8 cellular contexts compared by ENCODE assay signal in the genomic region with DNA sequence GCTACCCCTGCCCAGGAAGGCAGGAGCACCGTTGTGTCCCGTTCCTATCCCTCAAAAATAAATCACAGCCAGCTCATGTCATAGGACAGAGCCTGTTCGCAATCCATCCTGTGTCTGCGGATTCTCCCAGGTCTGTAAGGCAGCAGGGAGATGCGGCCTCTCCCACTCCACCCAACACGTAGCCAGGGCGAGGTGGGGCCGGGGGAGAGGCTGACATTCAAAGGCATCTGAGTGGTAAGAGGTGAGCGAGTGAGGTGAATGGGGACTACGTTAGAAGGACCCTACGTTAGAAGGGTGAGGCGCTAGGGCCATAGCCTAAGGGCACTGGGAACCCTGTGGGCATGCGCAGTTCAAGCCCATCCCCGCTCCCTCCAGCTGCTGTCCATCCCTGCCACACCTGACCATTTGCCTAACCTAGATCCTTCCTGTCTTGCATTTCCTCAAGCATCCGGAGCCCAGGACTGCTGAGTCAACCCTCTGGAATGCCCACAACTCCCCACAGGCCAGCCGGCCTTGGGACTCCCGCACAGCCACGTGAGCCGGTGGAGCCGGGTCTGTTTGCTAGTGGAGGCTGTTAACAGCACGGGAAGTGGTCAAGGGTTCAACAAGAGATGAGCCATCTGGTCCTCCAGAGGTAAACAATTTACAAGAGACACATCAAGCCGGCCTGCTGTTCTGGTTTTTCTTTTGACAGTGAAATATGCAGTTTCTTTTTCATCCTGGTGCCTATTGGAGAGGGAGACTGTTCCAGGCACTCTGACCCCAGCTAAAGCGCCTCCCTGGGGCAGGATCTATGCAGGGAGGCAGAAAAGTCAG. TPM values are rescaled to one million over a fixed set of nuclear protein-coding genes. Genes with fewer than 3 reads are reported as not detected.
DNase-seq lines count a peak whose midpoint lies in the region; ATAC-seq, FAIRE-seq and TF ChIP-seq lines count a peak whose summit lies in the region.

No MANE protein-coding gene starts in this region.

- H3K27ac Mint-ChIP-seq in brain (peak overlapping the region in 4 of 5 experiments; percentile 35 to 92 (median 79)), T-helper 17 cell (no peak overlapping the region)

- WGBS in thyroid gland, 2 donors, result 65 to 68% methylated on average over 22 to 23 of the region's 23 CpGs

- H3K27ac ChIP-seq in HUES6 (ENCODE audit: low read depth, low read length) (peak overlapping the region; percentile 43; the same call in 1 of the 2 replicates), keratinocyte (ENCODE audit: control insufficient read depth, insufficient read depth, low read length) (peak overlapping the region; percentile 52), thyroid gland (peak overlapping the region in 2 of 3 donors; percentile 31 to 87)

- TF ChIP-seq POLR2A in thyroid gland (IDR thresholded peaks at IDR 0.05), result no peak

- H3K4me3 ChIP-seq in HUES6 (ENCODE audit: low read depth, low read length) (peak overlapping the region; percentile 26; the same call in 1 of the 2 replicates), keratinocyte (ENCODE audit: control insufficient read depth in 2 of 3, extremely low read depth in 1 of 3, insufficient read depth in 2 of 3, low read depth in 1 of 3, low read length in 3 of 3) (peak overlapping the region in 1 of 3 experiments; percentile 30), thyroid gland (replicated peaks in 1 of 3) (no peak overlapping the region)

- peak overlapping the region; percentile 59 for H3K9ac ChIP-seq in HUES6 (ENCODE audit: low read length)
- peak overlapping the region; percentile 34 for H3K9ac ChIP-seq in keratinocyte (ENCODE audit: control insufficient read depth, extremely low read depth, insufficient read depth, low read length)

- no peaks in the 10 kb centered on the region for H3K79me2 ChIP-seq in keratinocyte (ENCODE audit: control insufficient read depth, insufficient read depth, low read length)

- H3K9me3 ChIP-seq in HUES6 (ENCODE audit: control insufficient read depth, insufficient read depth, low read depth, low read length) (peaks cover 18% of the 10 kb centered on the region), keratinocyte (ENCODE audit: control insufficient read depth, low read depth, low read length) (no peaks in the 10 kb centered on the region), thyroid gland (no peaks in the 10 kb centered on the region), T-helper 17 cell (ENCODE audit: control insufficient read depth, low read length, poor library complexity, severe bottlenecking) (no peaks in the 10 kb centered on the region)

- dilution Hi-C loops in keratinocyte (cut with MboI; ENCODE audit: extremely low pct_ligation_motif_present, low sequenced_read_pairs), result no loop called here

- H3K4me2 ChIP-seq in keratinocyte (ENCODE audit: control insufficient read depth, extremely low read depth, insufficient read depth, low read depth, low read length), result peak overlapping the region; percentile 74

- H3K4me3 Mint-ChIP-seq in brain (peak overlapping the region in 1 of 5 experiments; percentile 41), T-helper 17 cell (no peak overlapping the region)

- intact Hi-C loops in thyroid gland (cut with DNase I), result no loop called here

- H4K20me1 ChIP-seq in keratinocyte (ENCODE audit: control insufficient read depth, extremely low read depth, insufficient read depth, low read length), result no peaks in the 10 kb centered on the region

- peaks cover 3% of the 10 kb centered on the region for H3K36me3 Mint-ChIP-seq in brain
- no peaks in the 10 kb centered on the region for H3K36me3 Mint-ChIP-seq in T-helper 17 cell (ENCODE audit: low read depth)

- H3K4me1 Mint-ChIP-seq in brain (peaks cover 22% of the 10 kb centered on the region), T-helper 17 cell (peaks cover 3% of the 10 kb centered on the region)

- peaks cover 0 to 5% (median 3%) of the 10 kb centered on the region in 5 experiments for H3K9me3 Mint-ChIP-seq in brain

- ATAC-seq in HG02678 (IDR thresholded peaks at IDR 0.05; ENCODE audit: unreplicated experiment) (no peak), GM18511 (IDR thresholded peaks at IDR 0.05; ENCODE audit: unreplicated experiment) (no peak), T-helper 17 cell (no peak)

- H2AFZ ChIP-seq in keratinocyte (ENCODE audit: control insufficient read depth, low read length), result peak overlapping the region; percentile 55

- H3K27me3 Mint-ChIP-seq in brain (no peaks in the 10 kb centered on the region), T-helper 17 cell (peaks cover 16% of the 10 kb centered on the region)

- TF ChIP-seq CTCF in brain (conservative IDR thresholded peaks at IDR 0.05), result no peak
- TF ChIP-seq CTCF in keratinocyte (optimal IDR thresholded peaks at IDR 0.05 in 1 of 3, IDR thresholded peaks at IDR 0.05 in 1 of 3, conservative IDR thresholded peaks at IDR 0.05 in 1 of 3; ENCODE audit: extremely low read depth in 1 of 3, insufficient read depth in 2 of 3, low read length in 3 of 3), result no peak
- TF ChIP-seq CTCF in thyroid gland (IDR thresholded peaks at IDR 0.05), result no peak

- no peaks in the 10 kb centered on the region for H3K36me3 ChIP-seq in HUES6 (ENCODE audit: control insufficient read depth, insufficient read depth, low read length)
- H3K36me3 ChIP-seq in keratinocyte (ENCODE audit: control insufficient read depth in 2 of 2, extremely low read depth in 1 of 2, insufficient read depth in 2 of 2, low read length in 2 of 2), result no peaks in the 10 kb centered on the region
- no peaks in the 10 kb centered on the region for H3K36me3 ChIP-seq in thyroid gland

- DNase-seq in keratinocyte (ENCODE audit: low read depth, low spot score) (peak; percentile 94), thyroid gland (peak in 1 of 2 donors; percentile 80), T-helper 17 cell (no peak)
- no peak for DNase-seq in activated CD8-positive, alpha-beta memory T cell treated with anti-CD3 and anti-CD28 coated beads, Interleukin-2, amount 50 U/mL, for 4 hours

- H3K4me1 ChIP-seq in HUES6 (ENCODE audit: control insufficient read depth, insufficient read depth, low read length) (peaks cover 28% of the 10 kb centered on the region), keratinocyte (ENCODE audit: control insufficient read depth, extremely low read depth, insufficient read depth, low read length) (peaks cover 11% of the 10 kb centered on the region), thyroid gland (peaks cover 9 to 12% of the 10 kb centered on the region in 2 donors)

- H3K9me1 ChIP-seq in keratinocyte (ENCODE audit: control insufficient read depth, extremely low read depth, insufficient read depth, low read length), result no peaks in the 10 kb centered on the region

- FAIRE-seq in keratinocyte (lab: Jason Lieb, UNC), result no peak

- H3K27me3 ChIP-seq in HUES6 (ENCODE audit: control insufficient read depth, insufficient read depth, low read length) (no peaks in the 10 kb centered on the region), keratinocyte (ENCODE audit: control insufficient read depth, extremely low read depth, insufficient read depth, low read length) (no peaks in the 10 kb centered on the region), thyroid gland (no peaks in the 10 kb centered on the region)

RNA-seq across cellular contexts. Expression of a gene that starts 45.9 kb away (rescaled TPM):
- 0.29 TPM for polyA plus RNA-seq in brain (ENCODE audit: insufficient read depth, low read depth, low replicate concordance)
- 0.10 to 0.40 TPM (median 0.10 TPM) in 3 replicates for polyA plus RNA-seq in keratinocyte
- polyA plus RNA-seq in keratinocyte (2011; ENCODE audit: low read depth), result 0.42 TPM
- polyA plus RNA-seq in keratinocyte (2011; cell fraction: cytosol; rRNA removed), result 0.05 and 0.06 TPM in 2 replicates
- polyA plus RNA-seq in keratinocyte (2011; cell fraction: nucleus; rRNA removed), result 0.43 and 0.44 TPM in 2 replicates
- polyA plus RNA-seq in keratinocyte (2012; ENCODE audit: low replicate concordance), result 0.22 and 1.2 TPM in 2 replicates
- polyA minus RNA-seq in keratinocyte, result 0.10 to 0.72 TPM in 2 of 3 replicates, not detected in the other
- not detected for polyA minus RNA-seq in keratinocyte (2011; cell fraction: cytosol; rRNA and poly(A)+ RNA removed)
- 0.11 and 0.31 TPM in 2 replicates for polyA minus RNA-seq in keratinocyte (2011; cell fraction: nucleus; rRNA and poly(A)+ RNA removed)
- total RNA-seq in thyroid gland, result 10 to 100 TPM in 1 of 4 donors, 1 to 10 TPM in 3; 6.2 to 23.9 (median 9.5) TPM
- total RNA-seq in T-helper 17 cell, result 1 to 10 TPM in 1 of 2 donors, not detected in 1; 2.1 TPM
